Comparison of ENCODE assay signal across 22 cellular contexts in genomic region chr7:99605527-99605926, GRCh38. TPM values are rescaled to one million over a fixed set of nuclear protein-coding genes. Genes with fewer than 3 reads are reported as not detected.
DNase-seq lines count a peak whose midpoint lies in the region; ATAC-seq, FAIRE-seq and TF ChIP-seq lines count a peak whose summit lies in the region.
"Had no signal": no experiment of that assay in that cellular context is flagged by ENCODE, and none has a peak within 500 bp of the region (broad histone marks: within the 10 kb centered on the region; RNA-seq: fewer than 3 reads in every experiment).

No MANE protein-coding gene starts in this region.

- no peaks in the 10 kb centered on the region for H3K9me3 ChIP-seq in K562 (replicated peaks; ENCODE audit: control insufficient read depth, insufficient read depth, low read depth, low read length)
- H3K9me3 ChIP-seq: BLaER1 treated with 17β-estradiol and CSF1 and Interleukin-3, amounts not matched to agents 10 nM and 100 nM; Caco-2 had no signal

- in situ Hi-C loops in K562 (cut with MboI): no loop called here

- no peak for TF ChIP-seq EP300 in K562 (IDR thresholded peaks at IDR 0.05; ENCODE audit: low read length)

- no peak overlapping the region for H3K9ac ChIP-seq in K562 (ENCODE audit: insufficient read depth in 1 of 2, low read depth in 2 of 2, low read length in 2 of 2)
- H3K9ac ChIP-seq: BLaER1 treated with 17β-estradiol and CSF1 and Interleukin-3, amounts not matched to agents 10 nM and 100 nM had no signal

- no peak overlapping the region for H3K4me3 ChIP-seq in K562
- H3K4me3 ChIP-seq: BLaER1 treated with 17β-estradiol and CSF1 and Interleukin-3, amounts not matched to agents 10 nM and 100 nM had no signal

- BruUV-seq in K562 (replicated peaks; lab: Mats Ljungman, UMichigan): no TSS peak

- TF ChIP-seq CTCF in K562 (IDR thresholded peaks at IDR 0.05 in 2 of 3, conservative IDR thresholded peaks at IDR 0.05 in 1 of 3; ENCODE audit: insufficient read depth in 2 of 3, low read depth in 1 of 3, low read length in 3 of 3) (no peak), osteocyte (IDR thresholded peaks at IDR 0.05) (no peak)

- H2AFZ ChIP-seq in K562 (ENCODE audit: low read depth, low read length): no peak overlapping the region

- DNase-seq in K562 (ENCODE audit: extremely low read depth in 1 of 4, low spot score in 3 of 4) (no peak), osteocyte (ENCODE audit: extremely low spot score, unreplicated experiment) (peak; percentile 59), HUDEP-2 (lab: John Stamatoyannopoulos, UW; ENCODE audit: unreplicated experiment in 76 of 76) (no peak), NCI-H526 (lab: John Stamatoyannopoulos, UW) (no peak)
- DNase-seq in activated CD4-positive, CD25-positive, alpha-beta regulatory T cell treated with anti-CD3 and anti-CD28 coated beads, Interleukin-2, amount 50 U/mL, for 72 hours: no peak
- DNase-seq: 8988T; ACHN; AML-193; Caco-2; Calu3; CD4-positive, alpha-beta T cell; CD8-positive, alpha-beta T cell; DMS79 treated with DMSO at 0.1 percent for 48 hours; GF-D8 had no signal

- peaks cover 0 to 8% of the 10 kb centered on the region in 2 experiments; a peak in 2 of 5 replicates for H3K4me1 ChIP-seq in K562 (replicated peaks in 1 of 2; ENCODE audit: control insufficient read depth in 2 of 2, insufficient read depth in 2 of 2, low read length in 2 of 2)
- H3K4me1 ChIP-seq: BLaER1 treated with 17β-estradiol and CSF1 and Interleukin-3, amounts not matched to agents 10 nM and 100 nM; Caco-2 had no signal

- no peak overlapping the region for H3K4me3 Mint-ChIP-seq in osteocyte (ENCODE audit: unreplicated experiment)
- H3K4me3 Mint-ChIP-seq: B cell; CD4-positive, alpha-beta T cell; CD8-positive, alpha-beta T cell had no signal

- no peak for FAIRE-seq in K562 (lab: Jason Lieb, UNC)
- FAIRE-seq: A204.1, D721Med, G401.6, GM12891, GM19239 had no signal

- H3K27ac ChIP-seq in K562 (ENCODE audit: extremely low read depth, low read depth, low read length): no peak overlapping the region
- H3K27ac ChIP-seq: BLaER1 treated with 17β-estradiol and CSF1 and Interleukin-3, amounts not matched to agents 10 nM and 100 nM; C4-2B had no signal

- intact Hi-C loops in K562 (cut with micrococcal nuclease): no loop called here

- H3K36me3 ChIP-seq in K562 (ENCODE audit: control insufficient read depth, insufficient read depth, low read length): no peaks in the 10 kb centered on the region
- H3K36me3 ChIP-seq: BLaER1 treated with 17β-estradiol and CSF1 and Interleukin-3, amounts not matched to agents 10 nM and 100 nM had no signal

- H3K27ac Mint-ChIP-seq in osteocyte (ENCODE audit: unreplicated experiment): no peak overlapping the region
- H3K27ac Mint-ChIP-seq: B cell; CD4-positive, alpha-beta T cell; CD8-positive, alpha-beta T cell had no signal

- no peaks in the 10 kb centered on the region for H3K4me1 Mint-ChIP-seq in osteocyte (ENCODE audit: unreplicated experiment)
- H3K4me1 Mint-ChIP-seq: B cell had no signal

- H3K36me3 Mint-ChIP-seq in osteocyte (ENCODE audit: unreplicated experiment): no peaks in the 10 kb centered on the region
- H3K36me3 Mint-ChIP-seq: CD8-positive, alpha-beta T cell had no signal

- no peak for TF ChIP-seq RAD21 in K562 (CRISPR knock-in tag; conservative IDR thresholded peaks at IDR 0.05 in 1 of 2, IDR thresholded peaks at IDR 0.05 in 1 of 2)

- no peaks in the 10 kb centered on the region for H3K79me2 ChIP-seq in K562 (ENCODE audit: control insufficient read depth, insufficient read depth, low read length)

- TF ChIP-seq POLR2A in K562 (conservative IDR thresholded peaks at IDR 0.05): no peak

- 23% methylated on average over 7 of the region's 7 CpGs for WGBS in K562 (ENCODE audit: insufficient coverage, low coverage, missing lambda C conversion rate)

- no peaks in the 10 kb centered on the region for H4K20me1 ChIP-seq in K562 (replicated peaks; ENCODE audit: control insufficient read depth, insufficient read depth, low read length)
- H4K20me1 ChIP-seq: BLaER1 treated with 17β-estradiol and CSF1 and Interleukin-3, amounts not matched to agents 10 nM and 100 nM had no signal

- CTCF ChIA-PET in K562 (lab: Yijun Ruan, JAX; ENCODE audit: low intra/inter-chr PET ratio): no interaction called here

- no peak overlapping the region for H3K4me2 ChIP-seq in K562 (ENCODE audit: insufficient read depth, low read length)
- H3K4me2 ChIP-seq: BLaER1 treated with 17β-estradiol and CSF1 and Interleukin-3, amounts not matched to agents 10 nM and 100 nM had no signal

- no peak for ATAC-seq in K562
- ATAC-seq: CD8-positive, alpha-beta T cell had no signal

- POLR2A ChIA-PET in K562 (lab: Yijun Ruan, JAX): interaction anchor here (0.6 to 1.5 kb wide), 2 partner anchors 11 to 41 kb away, joined by 3 to 4 read pairs; partner anchors contain the start of gene ZSCAN25

- no peaks in the 10 kb centered on the region for H3K9me1 ChIP-seq in K562 (ENCODE audit: control insufficient read depth, insufficient read depth, low read length)

- no peaks in the 10 kb centered on the region for H3K27me3 Mint-ChIP-seq in osteocyte (ENCODE audit: unreplicated experiment)
- H3K27me3 Mint-ChIP-seq: CD4-positive, alpha-beta T cell had no signal

- no peaks in the 10 kb centered on the region for H3K9me3 Mint-ChIP-seq in osteocyte (ENCODE audit: unreplicated experiment)
- H3K9me3 Mint-ChIP-seq: CD4-positive, alpha-beta T cell; CD8-positive, alpha-beta T cell had no signal

- H3K27me3 ChIP-seq in K562 (ENCODE audit: control insufficient read depth in 2 of 2, insufficient read depth in 2 of 2, low read length in 2 of 2): peaks cover 4 to 34% of the 10 kb centered on the region in 2 experiments; a peak in 3 of 5 replicates
- H3K27me3 ChIP-seq: BLaER1 treated with 17β-estradiol and CSF1 and Interleukin-3, amounts not matched to agents 10 nM and 100 nM had no signal

RNA-seq across cellular contexts. Expression of gene TMEM225B, which starts 7.5 kb away (rescaled TPM):
- 0.42 and 0.51 TPM in 2 replicates for total RNA-seq in K562 (2011; cell fraction: chromatin; rRNA removed; ENCODE audit: low replicate concordance)
- 4.0 and 4.3 TPM in 2 replicates for total RNA-seq in K562 (2011; cell fraction: nucleolus; rRNA removed)
- 1.6 and 1.8 TPM in 2 replicates for total RNA-seq in K562 (2011; cell fraction: nucleoplasm; rRNA removed)
- 0.61 and 0.73 TPM in 2 replicates for total RNA-seq in K562 (2014; rRNA removed)
- 0.18 and 0.70 TPM in 2 replicates for total RNA-seq in K562 (2014; rRNA removed; fragmentation: Illumina TruSeq; extraction: Trizol)
- 0.51 and 0.79 TPM in 2 replicates for total RNA-seq in K562 (2015; rRNA removed; fragmentation: Illumina TruSeq; extraction: Trizol)
- total RNA-seq in K562 (2021): 0.60 and 1.3 TPM in 2 replicates
- polyA plus RNA-seq in K562 (2011; rRNA removed): 0.56 and 0.93 TPM in 2 replicates
- polyA plus RNA-seq in K562 (2011; cell fraction: cytosol; rRNA removed): 0.30 and 1.1 TPM in 2 replicates
- polyA plus RNA-seq in K562 (2011; cell fraction: nucleus; rRNA removed): 2.6 and 4.8 TPM in 2 replicates
- 0.64 and 0.65 TPM in 2 replicates for polyA plus RNA-seq in K562 (2012)
- polyA plus RNA-seq in K562 (2014; fragmentation: Illumina TruSeq; extraction: Trizol): 0.32 and 0.68 TPM in 2 replicates
- polyA plus RNA-seq in K562 (2014; fragmentation: Nextera tagmentation; extraction: Ambion mirVana): under 1 TPM; 0.08 to 0.25 TPM
- 0.62 and 0.94 TPM in 2 replicates for polyA plus RNA-seq in K562 (2014; rRNA removed)
- 0.36 and 0.74 TPM in 2 replicates for polyA minus RNA-seq in K562 (2011; rRNA and poly(A)+ RNA removed)
- not detected in 2 replicates for polyA minus RNA-seq in K562 (2011; cell fraction: cytosol; rRNA and poly(A)+ RNA removed)
- polyA minus RNA-seq in K562 (2011; cell fraction: nucleus; rRNA and poly(A)+ RNA removed): 2.2 TPM in 2 replicates
- total RNA-seq in osteocyte: 1.1 and 1.6 TPM in 2 replicates
- total RNA-seq: Calu3 had no signal

RNA-seq across cellular contexts. Expression of gene ZSCAN25, which starts 11.2 kb away (rescaled TPM):
- total RNA-seq in K562 (2011; cell fraction: chromatin; rRNA removed; ENCODE audit: low replicate concordance): 45.6 and 57.6 TPM in 2 replicates
- total RNA-seq in K562 (2011; cell fraction: nucleolus; rRNA removed): 32.4 and 33.2 TPM in 2 replicates
- total RNA-seq in K562 (2011; cell fraction: nucleoplasm; rRNA removed): 42.8 and 45.6 TPM in 2 replicates
- 13.7 and 16.9 TPM in 2 replicates for total RNA-seq in K562 (2014; rRNA removed)
- total RNA-seq in K562 (2014; rRNA removed; fragmentation: Illumina TruSeq; extraction: Trizol): 11.0 and 12.8 TPM in 2 replicates
- total RNA-seq in K562 (2015; rRNA removed; fragmentation: Illumina TruSeq; extraction: Trizol): 14.4 and 15.9 TPM in 2 replicates
- 15.7 and 18.4 TPM in 2 replicates for total RNA-seq in K562 (2021)
- polyA plus RNA-seq in K562 (2011; rRNA removed): 10.5 and 14.2 TPM in 2 replicates
- polyA plus RNA-seq in K562 (2011; cell fraction: cytosol; rRNA removed): 8.9 and 10.6 TPM in 2 replicates
- polyA plus RNA-seq in K562 (2011; cell fraction: nucleus; rRNA removed): 16.5 and 25.1 TPM in 2 replicates
- 10.0 and 11.0 TPM in 2 replicates for polyA plus RNA-seq in K562 (2012)
- 11.7 and 12.0 TPM in 2 replicates for polyA plus RNA-seq in K562 (2014; fragmentation: Illumina TruSeq; extraction: Trizol)
- polyA plus RNA-seq in K562 (2014; fragmentation: Nextera tagmentation; extraction: Ambion mirVana): 1 to 10 TPM in 1 of 2 experiments, under 1 TPM in 1; 0.94 to 1.1 TPM
- 12.2 and 18.5 TPM in 2 replicates for polyA plus RNA-seq in K562 (2014; rRNA removed)
- 19.5 and 22.0 TPM in 2 replicates for polyA minus RNA-seq in K562 (2011; rRNA and poly(A)+ RNA removed)
- 6.7 and 10.3 TPM in 2 replicates for polyA minus RNA-seq in K562 (2011; cell fraction: cytosol; rRNA and poly(A)+ RNA removed)
- polyA minus RNA-seq in K562 (2011; cell fraction: nucleus; rRNA and poly(A)+ RNA removed): 14.4 and 16.6 TPM in 2 replicates
- total RNA-seq in osteocyte: 19.6 and 20.7 TPM in 2 replicates

RNA-seq across cellular contexts. Expression of gene ZNF655, which starts 47.1 kb away (rescaled TPM):
- total RNA-seq in K562 (2011; cell fraction: chromatin; rRNA removed; ENCODE audit: low replicate concordance): 232 and 346 TPM in 2 replicates
- total RNA-seq in K562 (2011; cell fraction: nucleolus; rRNA removed): 147 and 170 TPM in 2 replicates
- 249 and 393 TPM in 2 replicates for total RNA-seq in K562 (2011; cell fraction: nucleoplasm; rRNA removed)
- total RNA-seq in K562 (2014; rRNA removed) (85.6 and 123 TPM in 2 replicates), K562 (2014; rRNA removed; fragmentation: Illumina TruSeq; extraction: Trizol) (94.7 and 105 TPM in 2 replicates), K562 (2015; rRNA removed; fragmentation: Illumina TruSeq; extraction: Trizol) (94.4 and 95.2 TPM in 2 replicates), K562 (2021) (68.1 and 78.1 TPM in 2 replicates), osteocyte (62.8 and 64.2 TPM in 2 replicates)
- polyA plus RNA-seq in K562 (2011; rRNA removed) (81.3 and 112 TPM in 2 replicates), K562 (2014; fragmentation: Illumina TruSeq; extraction: Trizol) (101 and 103 TPM in 2 replicates), K562 (2014; fragmentation: Nextera tagmentation; extraction: Ambion mirVana) (10 to 100 TPM; 25.7 to 34.1 TPM), K562 (2014; rRNA removed) (130 and 137 TPM in 2 replicates)
- polyA plus RNA-seq in K562 (2011; cell fraction: cytosol; rRNA removed): 55.1 and 81.1 TPM in 2 replicates
- 163 and 255 TPM in 2 replicates for polyA plus RNA-seq in K562 (2011; cell fraction: nucleus; rRNA removed)
- polyA plus RNA-seq in K562 (2012): 60.6 and 75.6 TPM in 2 replicates
- polyA minus RNA-seq in K562 (2011; rRNA and poly(A)+ RNA removed): 89.6 and 93.8 TPM in 2 replicates
- polyA minus RNA-seq in K562 (2011; cell fraction: cytosol; rRNA and poly(A)+ RNA removed): 31.9 and 33.0 TPM in 2 replicates
- polyA minus RNA-seq in K562 (2011; cell fraction: nucleus; rRNA and poly(A)+ RNA removed): 105 and 112 TPM in 2 replicates
- total RNA-seq: Calu3 had no signal

RNA-seq across cellular contexts. Expression of gene FAM200A, which starts 53.6 kb away (rescaled TPM):
- 6.9 and 16.6 TPM in 2 replicates for total RNA-seq in K562 (2011; cell fraction: chromatin; rRNA removed; ENCODE audit: low replicate concordance)
- total RNA-seq in K562 (2011; cell fraction: nucleolus; rRNA removed): 7.0 and 9.2 TPM in 2 replicates
- 5.3 and 6.7 TPM in 2 replicates for total RNA-seq in K562 (2011; cell fraction: nucleoplasm; rRNA removed)
- total RNA-seq in K562 (2014; rRNA removed) (6.3 and 6.4 TPM in 2 replicates), K562 (2014; rRNA removed; fragmentation: Illumina TruSeq; extraction: Trizol) (8.3 and 10.2 TPM in 2 replicates), K562 (2015; rRNA removed; fragmentation: Illumina TruSeq; extraction: Trizol) (9.4 and 10.0 TPM in 2 replicates), K562 (2021) (6.3 and 7.0 TPM in 2 replicates), osteocyte (5.3 and 6.3 TPM in 2 replicates)
- polyA plus RNA-seq in K562 (2011; rRNA removed) (6.8 and 11.2 TPM in 2 replicates), K562 (2014; fragmentation: Illumina TruSeq; extraction: Trizol) (10.3 and 11.3 TPM in 2 replicates), K562 (2014; fragmentation: Nextera tagmentation; extraction: Ambion mirVana) (1 to 10 TPM; 3.3 to 4.3 TPM), K562 (2014; rRNA removed) (7.9 and 9.0 TPM in 2 replicates)
- polyA plus RNA-seq in K562 (2011; cell fraction: cytosol; rRNA removed): 3.9 and 4.3 TPM in 2 replicates
- polyA plus RNA-seq in K562 (2011; cell fraction: nucleus; rRNA removed): 2.0 and 2.3 TPM in 2 replicates
- 5.5 and 5.8 TPM in 2 replicates for polyA plus RNA-seq in K562 (2012)
- polyA minus RNA-seq in K562 (2011; rRNA and poly(A)+ RNA removed): 7.5 and 8.0 TPM in 2 replicates
- 3.4 and 4.9 TPM in 2 replicates for polyA minus RNA-seq in K562 (2011; cell fraction: cytosol; rRNA and poly(A)+ RNA removed)
- 5.3 and 6.8 TPM in 2 replicates for polyA minus RNA-seq in K562 (2011; cell fraction: nucleus; rRNA and poly(A)+ RNA removed)
